Comparison of ENCODE assay signal across 2 cellular contexts in genomic region chr19:56091066-56091490, GRCh38.
TF ChIP-seq lines count a peak whose summit lies in the region.

No MANE protein-coding gene starts in this region.

TF ChIP-seq in WTC11, 78 proteins besides CTCF, POLR2A, EP300 and RAD21 (continued from another document):
- TF ChIP-seq ZNF232 (CRISPR knock-in tag; IDR thresholded peaks at IDR 0.05) (no peak), GABPB1 (CRISPR knock-in tag; IDR thresholded peaks at IDR 0.05) (no peak), STAT6 (CRISPR knock-in tag; conservative IDR thresholded peaks at IDR 0.05; ENCODE audit: low read depth) (no peak), MYBL2 (CRISPR knock-in tag; IDR thresholded peaks at IDR 0.05) (no peak), NR1H2 (CRISPR knock-in tag; IDR thresholded peaks at IDR 0.05) (no peak), ZNF263 (CRISPR knock-in tag; IDR thresholded peaks at IDR 0.05; ENCODE audit: low read depth) (no peak), ZBTB43 (CRISPR knock-in tag; IDR thresholded peaks at IDR 0.05) (no peak), E2F5 (CRISPR knock-in tag; IDR thresholded peaks at IDR 0.05) (no peak)

TF ChIP-seq in HepG2, 621 proteins besides CTCF, POLR2A, EP300 and RAD21 (continued from another document):
- no peak for TF ChIP-seq REST (IDR thresholded peaks at IDR 0.05; ENCODE audit: borderline replicate concordance in 1 of 2, low read depth in 1 of 2, low read length in 2 of 2)
- no peak for TF ChIP-seq RBAK (CRISPR knock-in tag; IDR thresholded peaks at IDR 0.05)
- TF ChIP-seq SP1 (IDR thresholded peaks at IDR 0.05): no peak
- no peak for TF ChIP-seq SP1 (CRISPR knock-in tag; IDR thresholded peaks at IDR 0.05)
- TF ChIP-seq, protein P1, sequence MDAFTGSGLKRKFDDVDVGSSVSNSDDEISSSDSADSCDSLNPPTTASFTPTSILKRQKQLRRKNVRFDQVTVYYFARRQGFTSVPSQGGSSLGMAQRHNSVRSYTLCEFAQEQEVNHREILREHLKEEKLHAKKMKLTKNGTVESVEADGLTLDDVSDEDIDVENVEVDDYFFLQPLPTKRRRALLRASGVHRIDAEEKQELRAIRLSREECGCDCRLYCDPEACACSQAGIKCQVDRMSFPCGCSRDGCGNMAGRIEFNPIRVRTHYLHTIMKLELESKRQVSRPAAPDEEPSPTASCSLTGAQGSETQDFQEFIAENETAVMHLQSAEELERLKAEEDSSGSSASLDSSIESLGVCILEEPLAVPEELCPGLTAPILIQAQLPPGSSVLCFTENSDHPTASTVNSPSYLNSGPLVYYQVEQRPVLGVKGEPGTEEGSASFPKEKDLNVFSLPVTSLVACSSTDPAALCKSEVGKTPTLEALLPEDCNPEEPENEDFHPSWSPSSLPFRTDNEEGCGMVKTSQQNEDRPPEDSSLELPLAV (CRISPR knock-in tag; conservative IDR thresholded peaks at IDR 0.05; ENCODE audit: low read depth): no peak
- no peak for TF ChIP-seq ZNF20 (CRISPR knock-in tag; IDR thresholded peaks at IDR 0.05)
- no peak for TF ChIP-seq ZBTB3 (CRISPR knock-in tag; IDR thresholded peaks at IDR 0.05; ENCODE audit: borderline replicate concordance, low read depth)
- no peak for TF ChIP-seq SRSF9 (IDR thresholded peaks at IDR 0.05; ENCODE audit: borderline replicate concordance, insufficient read depth, low read depth, low read length, poor library complexity, severe bottlenecking)
- no peak for TF ChIP-seq ARNTL (CRISPR knock-in tag; IDR thresholded peaks at IDR 0.05)
- no peak for TF ChIP-seq SAP130 (CRISPR knock-in tag; IDR thresholded peaks at IDR 0.05; ENCODE audit: low read depth)
